28 cellular contexts compared by ENCODE assay signal in genomic region chr5:176152933-176153317, GRCh38.
"Had no signal": no experiment of that assay in that cellular context is flagged by ENCODE, and none has a peak within 500 bp of the region (broad histone marks: within the 10 kb centered on the region; RNA-seq: fewer than 3 reads in every experiment).

No MANE protein-coding gene starts in this region.

- H3K27ac Mint-ChIP-seq: activated CD8-positive, alpha-beta T cell treated with anti-CD3 and anti-CD28 coated beads, Interleukin-2, amount 10 ng/mL, durations not matched to agents 7 days and 5 days; activated naive CD4-positive, alpha-beta T cell treated with anti-CD3 and anti-CD28 coated beads, Interleukin-2, amount 50 U/mL, for 24 hours; activated T-cell treated with anti-CD3 and anti-CD28 coated beads, Interleukin-2, amount 50 U/mL, for 24 hours; activated T-helper 1 cell treated with anti-CD3 and anti-CD28 coated beads, Interleukin-12 subunit alpha, Interleukin-12 subunit beta, Interleukin-2, Interleukin-4 antibody, amounts not matched to agents 30 ng/mL and 10 ng/mL and 1 ng/mL, durations not matched to agents 14 hours and 24 hours and 36 hours had no signal

- H3K4me3 Mint-ChIP-seq: activated CD8-positive, alpha-beta T cell treated with anti-CD3 and anti-CD28 coated beads, Interleukin-2, amount 10 ng/mL, durations not matched to agents 7 days and 5 days; activated naive CD4-positive, alpha-beta T cell treated with anti-CD3 and anti-CD28 coated beads, Interleukin-2, amount 50 U/mL, for 24 hours; activated T-cell treated with anti-CD3 and anti-CD28 coated beads, Interleukin-2, amount 50 U/mL, for 24 hours; activated T-helper 1 cell treated with anti-CD3 and anti-CD28 coated beads, Interleukin-12 subunit alpha, Interleukin-12 subunit beta, Interleukin-2, Interleukin-4 antibody, amounts not matched to agents 30 ng/mL and 10 ng/mL and 1 ng/mL, durations not matched to agents 14 hours and 24 hours and 36 hours had no signal

- H3K36me3 ChIP-seq: breast epithelium, Peyer's patch, SJSA1, WERI-Rb-1 had no signal

- H3K27ac ChIP-seq: breast epithelium, Peyer's patch, RWPE1, SJSA1, WERI-Rb-1 had no signal

- H3K27me3 ChIP-seq: Peyer's patch had no signal

- H3K4me1 Mint-ChIP-seq: activated naive CD4-positive, alpha-beta T cell treated with anti-CD3 and anti-CD28 coated beads, Interleukin-2, amount 50 U/mL, for 24 hours had no signal

- H3K4me3 ChIP-seq: breast epithelium, Peyer's patch, SJSA1 had no signal

- H3K4me1 ChIP-seq: breast epithelium, Peyer's patch had no signal

- H3K9me3 Mint-ChIP-seq: activated naive CD4-positive, alpha-beta T cell treated with anti-CD3 and anti-CD28 coated beads, Interleukin-2, amount 50 U/mL, for 24 hours; activated T-cell treated with anti-CD3 and anti-CD28 coated beads, Interleukin-2, amount 50 U/mL, for 24 hours had no signal

- DNase-seq: activated CD4-positive, alpha-beta T cell treated with anti-CD3 and anti-CD28 coated beads for 48 hours; activated CD4-positive, alpha-beta T cell treated with anti-CD3 and anti-CD28 coated beads, Interleukin-2, amount 50 U/mL, for 4 hours; activated CD4-positive, CD25-positive, alpha-beta regulatory T cell treated with anti-CD3 and anti-CD28 coated beads, Interleukin-2, amount 50 U/mL, for 72 hours; activated CD8-positive, alpha-beta memory T cell treated with anti-CD3 and anti-CD28 coated beads, Interleukin-2, amount 50 U/mL, for 48 hours; activated CD8-positive, alpha-beta T cell treated with anti-CD3 and anti-CD28 coated beads, Interleukin-2, amount 10 ng/mL, durations not matched to agents 7 days and 5 days; activated effector memory CD4-positive, alpha-beta T cell treated with Interleukin-2 at 50 U/mL for 16 hours; activated naive CD4-positive, alpha-beta T cell; activated T-cell treated with anti-CD3 and anti-CD28 coated beads, Interleukin-2, amount 50 U/mL, for 24 hours; aorta; caudate nucleus; KG1; NCI-H1092; NCI-H1417 treated with DMSO at 0.1 percent for 48 hours; NCI-H1694; NCI-H2029; NCI-H345; NCI-H510A; NCI-H526 treated with DMSO at 0.1 percent for 48 hours; NCI-H82; Peyer's patch; Right ventricle myocardium superior; T-helper 2 cell; WERI-Rb-1 had no signal

- ATAC-seq: activated CD8-positive, alpha-beta T cell treated with anti-CD3 and anti-CD28 coated beads, Interleukin-2, amount 10 ng/mL, durations not matched to agents 7 days and 5 days had no signal

- H3K9me3 ChIP-seq: breast epithelium, Peyer's patch, SJSA1 had no signal
